Comparison of ENCODE assay signal across 1 cellular context in the genomic region with DNA sequence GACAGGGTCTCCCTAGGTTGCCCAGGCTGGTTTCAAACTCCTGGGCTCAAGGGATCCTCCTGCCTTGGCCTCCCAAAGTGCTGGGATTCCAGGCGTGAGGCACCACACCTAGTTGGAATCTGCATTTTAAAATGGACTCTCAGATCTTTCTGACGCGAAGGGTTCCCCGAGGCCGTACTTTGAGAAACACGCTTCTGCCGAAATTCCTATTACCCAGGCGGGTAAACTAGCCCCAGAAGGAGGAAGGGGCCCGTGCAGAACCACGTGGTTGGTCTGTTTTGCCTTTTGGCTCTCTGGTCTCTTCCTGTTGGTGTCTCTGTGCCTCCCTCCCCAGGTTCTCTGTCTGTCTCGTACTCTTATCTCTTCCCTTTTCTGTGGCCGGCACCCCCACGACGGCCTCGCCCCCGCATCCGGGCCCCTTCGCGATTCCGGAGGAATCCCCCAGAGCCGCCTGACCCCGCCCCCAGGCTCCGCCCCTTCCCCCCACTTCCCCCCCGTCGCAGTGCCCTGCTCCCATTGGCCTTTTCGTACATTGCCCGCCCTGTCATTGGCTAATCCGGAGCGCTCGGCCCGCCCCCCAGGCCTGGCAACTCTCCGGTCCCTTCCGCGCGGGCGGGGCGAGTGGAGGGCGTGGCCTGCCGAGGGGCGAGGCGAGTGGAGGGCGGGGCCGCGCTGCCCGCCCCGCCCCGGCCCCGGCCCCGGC.
TF ChIP-seq lines count a peak whose summit lies in the region.

A gene (plus strand): TSS at position 689 of the 703 bp plus-strand sequence. CDS start 12,354 bp downstream, outside the sequence.

TF ChIP-seq in K562, 482 proteins besides CTCF, POLR2A, EP300 and RAD21 (continued from another document and continues in another):
- TF ChIP-seq, protein P1, sequence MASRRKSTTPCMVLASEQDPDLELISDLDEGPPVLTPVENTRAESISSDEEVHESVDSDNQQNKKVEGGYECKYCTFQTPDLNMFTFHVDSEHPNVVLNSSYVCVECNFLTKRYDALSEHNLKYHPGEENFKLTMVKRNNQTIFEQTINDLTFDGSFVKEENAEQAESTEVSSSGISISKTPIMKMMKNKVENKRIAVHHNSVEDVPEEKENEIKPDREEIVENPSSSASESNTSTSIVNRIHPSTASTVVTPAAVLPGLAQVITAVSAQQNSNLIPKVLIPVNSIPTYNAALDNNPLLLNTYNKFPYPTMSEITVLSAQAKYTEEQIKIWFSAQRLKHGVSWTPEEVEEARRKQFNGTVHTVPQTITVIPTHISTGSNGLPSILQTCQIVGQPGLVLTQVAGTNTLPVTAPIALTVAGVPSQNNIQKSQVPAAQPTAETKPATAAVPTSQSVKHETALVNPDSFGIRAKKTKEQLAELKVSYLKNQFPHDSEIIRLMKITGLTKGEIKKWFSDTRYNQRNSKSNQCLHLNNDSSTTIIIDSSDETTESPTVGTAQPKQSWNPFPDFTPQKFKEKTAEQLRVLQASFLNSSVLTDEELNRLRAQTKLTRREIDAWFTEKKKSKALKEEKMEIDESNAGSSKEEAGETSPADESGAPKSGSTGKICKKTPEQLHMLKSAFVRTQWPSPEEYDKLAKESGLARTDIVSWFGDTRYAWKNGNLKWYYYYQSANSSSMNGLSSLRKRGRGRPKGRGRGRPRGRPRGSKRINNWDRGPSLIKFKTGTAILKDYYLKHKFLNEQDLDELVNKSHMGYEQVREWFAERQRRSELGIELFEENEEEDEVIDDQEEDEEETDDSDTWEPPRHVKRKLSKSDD (conservative IDR thresholded peaks at IDR 0.05; ENCODE audit: low read length): no peak
- TF ChIP-seq, protein P2, sequence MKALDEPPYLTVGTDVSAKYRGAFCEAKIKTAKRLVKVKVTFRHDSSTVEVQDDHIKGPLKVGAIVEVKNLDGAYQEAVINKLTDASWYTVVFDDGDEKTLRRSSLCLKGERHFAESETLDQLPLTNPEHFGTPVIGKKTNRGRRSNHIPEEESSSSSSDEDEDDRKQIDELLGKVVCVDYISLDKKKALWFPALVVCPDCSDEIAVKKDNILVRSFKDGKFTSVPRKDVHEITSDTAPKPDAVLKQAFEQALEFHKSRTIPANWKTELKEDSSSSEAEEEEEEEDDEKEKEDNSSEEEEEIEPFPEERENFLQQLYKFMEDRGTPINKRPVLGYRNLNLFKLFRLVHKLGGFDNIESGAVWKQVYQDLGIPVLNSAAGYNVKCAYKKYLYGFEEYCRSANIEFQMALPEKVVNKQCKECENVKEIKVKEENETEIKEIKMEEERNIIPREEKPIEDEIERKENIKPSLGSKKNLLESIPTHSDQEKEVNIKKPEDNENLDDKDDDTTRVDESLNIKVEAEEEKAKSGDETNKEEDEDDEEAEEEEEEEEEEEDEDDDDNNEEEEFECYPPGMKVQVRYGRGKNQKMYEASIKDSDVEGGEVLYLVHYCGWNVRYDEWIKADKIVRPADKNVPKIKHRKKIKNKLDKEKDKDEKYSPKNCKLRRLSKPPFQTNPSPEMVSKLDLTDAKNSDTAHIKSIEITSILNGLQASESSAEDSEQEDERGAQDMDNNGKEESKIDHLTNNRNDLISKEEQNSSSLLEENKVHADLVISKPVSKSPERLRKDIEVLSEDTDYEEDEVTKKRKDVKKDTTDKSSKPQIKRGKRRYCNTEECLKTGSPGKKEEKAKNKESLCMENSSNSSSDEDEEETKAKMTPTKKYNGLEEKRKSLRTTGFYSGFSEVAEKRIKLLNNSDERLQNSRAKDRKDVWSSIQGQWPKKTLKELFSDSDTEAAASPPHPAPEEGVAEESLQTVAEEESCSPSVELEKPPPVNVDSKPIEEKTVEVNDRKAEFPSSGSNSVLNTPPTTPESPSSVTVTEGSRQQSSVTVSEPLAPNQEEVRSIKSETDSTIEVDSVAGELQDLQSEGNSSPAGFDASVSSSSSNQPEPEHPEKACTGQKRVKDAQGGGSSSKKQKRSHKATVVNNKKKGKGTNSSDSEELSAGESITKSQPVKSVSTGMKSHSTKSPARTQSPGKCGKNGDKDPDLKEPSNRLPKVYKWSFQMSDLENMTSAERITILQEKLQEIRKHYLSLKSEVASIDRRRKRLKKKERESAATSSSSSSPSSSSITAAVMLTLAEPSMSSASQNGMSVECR (CRISPR knock-in tag; IDR thresholded peaks at IDR 0.05): peak; percentile 61; the same call in 1 of the 2 replicates
- no peak for TF ChIP-seq KLF13 (tag; IDR thresholded peaks at IDR 0.05; ENCODE audit: borderline replicate concordance, low read depth)
- TF ChIP-seq, protein P3, sequence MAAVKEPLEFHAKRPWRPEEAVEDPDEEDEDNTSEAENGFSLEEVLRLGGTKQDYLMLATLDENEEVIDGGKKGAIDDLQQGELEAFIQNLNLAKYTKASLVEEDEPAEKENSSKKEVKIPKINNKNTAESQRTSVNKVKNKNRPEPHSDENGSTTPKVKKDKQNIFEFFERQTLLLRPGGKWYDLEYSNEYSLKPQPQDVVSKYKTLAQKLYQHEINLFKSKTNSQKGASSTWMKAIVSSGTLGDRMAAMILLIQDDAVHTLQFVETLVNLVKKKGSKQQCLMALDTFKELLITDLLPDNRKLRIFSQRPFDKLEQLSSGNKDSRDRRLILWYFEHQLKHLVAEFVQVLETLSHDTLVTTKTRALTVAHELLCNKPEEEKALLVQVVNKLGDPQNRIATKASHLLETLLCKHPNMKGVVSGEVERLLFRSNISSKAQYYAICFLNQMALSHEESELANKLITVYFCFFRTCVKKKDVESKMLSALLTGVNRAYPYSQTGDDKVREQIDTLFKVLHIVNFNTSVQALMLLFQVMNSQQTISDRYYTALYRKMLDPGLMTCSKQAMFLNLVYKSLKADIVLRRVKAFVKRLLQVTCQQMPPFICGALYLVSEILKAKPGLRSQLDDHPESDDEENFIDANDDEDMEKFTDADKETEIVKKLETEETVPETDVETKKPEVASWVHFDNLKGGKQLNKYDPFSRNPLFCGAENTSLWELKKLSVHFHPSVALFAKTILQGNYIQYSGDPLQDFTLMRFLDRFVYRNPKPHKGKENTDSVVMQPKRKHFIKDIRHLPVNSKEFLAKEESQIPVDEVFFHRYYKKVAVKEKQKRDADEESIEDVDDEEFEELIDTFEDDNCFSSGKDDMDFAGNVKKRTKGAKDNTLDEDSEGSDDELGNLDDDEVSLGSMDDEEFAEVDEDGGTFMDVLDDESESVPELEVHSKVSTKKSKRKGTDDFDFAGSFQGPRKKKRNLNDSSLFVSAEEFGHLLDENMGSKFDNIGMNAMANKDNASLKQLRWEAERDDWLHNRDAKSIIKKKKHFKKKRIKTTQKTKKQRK (IDR thresholded peaks at IDR 0.05; ENCODE audit: borderline replicate concordance, low read depth, low read length): no peak
- TF ChIP-seq, protein P4, sequence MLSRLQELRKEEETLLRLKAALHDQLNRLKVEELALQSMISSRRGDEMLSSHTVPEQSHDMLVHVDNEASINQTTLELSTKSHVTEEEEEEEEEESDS (CRISPR knock-in tag; IDR thresholded peaks at IDR 0.05): no peak
- no peak for TF ChIP-seq DNMT1 (IDR thresholded peaks at IDR 0.05)
- peak; percentile 98 for TF ChIP-seq EGR1 (conservative IDR thresholded peaks at IDR 0.05)
- no peak for TF ChIP-seq PHTF2 (CRISPR knock-in tag; IDR thresholded peaks at IDR 0.05)
- TF ChIP-seq POLR2B (IDR thresholded peaks at IDR 0.05; ENCODE audit: low read depth, partially characterized antibody): no peak
- no peak for TF ChIP-seq PRMT5 (CRISPR knock-in tag; IDR thresholded peaks at IDR 0.05)
- TF ChIP-seq ZNF696 (CRISPR knock-in tag; conservative IDR thresholded peaks at IDR 0.05): no peak
- TF ChIP-seq ZBTB7A (IDR thresholded peaks at IDR 0.05; ENCODE audit: borderline replicate concordance, control insufficient read depth, low read depth, low read length): peak; percentile 84; the same call in 1 of the 2 replicates
- peak; percentile 88 for TF ChIP-seq FOS (IDR thresholded peaks at IDR 0.05; ENCODE audit: extremely low read depth, insufficient read length)
- no peak for TF ChIP-seq TAL1 (IDR thresholded peaks at IDR 0.05)
- TF ChIP-seq, protein P5, sequence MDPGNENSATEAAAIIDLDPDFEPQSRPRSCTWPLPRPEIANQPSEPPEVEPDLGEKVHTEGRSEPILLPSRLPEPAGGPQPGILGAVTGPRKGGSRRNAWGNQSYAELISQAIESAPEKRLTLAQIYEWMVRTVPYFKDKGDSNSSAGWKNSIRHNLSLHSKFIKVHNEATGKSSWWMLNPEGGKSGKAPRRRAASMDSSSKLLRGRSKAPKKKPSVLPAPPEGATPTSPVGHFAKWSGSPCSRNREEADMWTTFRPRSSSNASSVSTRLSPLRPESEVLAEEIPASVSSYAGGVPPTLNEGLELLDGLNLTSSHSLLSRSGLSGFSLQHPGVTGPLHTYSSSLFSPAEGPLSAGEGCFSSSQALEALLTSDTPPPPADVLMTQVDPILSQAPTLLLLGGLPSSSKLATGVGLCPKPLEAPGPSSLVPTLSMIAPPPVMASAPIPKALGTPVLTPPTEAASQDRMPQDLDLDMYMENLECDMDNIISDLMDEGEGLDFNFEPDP (CRISPR knock-in tag; IDR thresholded peaks at IDR 0.05): no peak
- peak; percentile 72 for TF ChIP-seq FOXM1 (IDR thresholded peaks at IDR 0.05; ENCODE audit: low read depth)
- TF ChIP-seq FOXM1 (CRISPR knock-in tag; IDR thresholded peaks at IDR 0.05; ENCODE audit: low read depth): 0 out of 2 replicates have a peak, but pooled peaks have one; percentile 59
- no peak for TF ChIP-seq SRSF3 (IDR thresholded peaks at IDR 0.05; ENCODE audit: insufficient read depth, low read length)
- no peak for TF ChIP-seq ZFPM2 (CRISPR knock-in tag; IDR thresholded peaks at IDR 0.05)
- TF ChIP-seq MAZ (CRISPR knock-in tag; conservative IDR thresholded peaks at IDR 0.05 in 1 of 2, IDR thresholded peaks at IDR 0.05 in 1 of 2): peak in 1 of 2 experiments; percentile 82; a peak in 2 of 4 replicates
- TF ChIP-seq ETV5 (CRISPR knock-in tag; IDR thresholded peaks at IDR 0.05; ENCODE audit: low read depth): peak; percentile 81
- TF ChIP-seq RFX5 (IDR thresholded peaks at IDR 0.05; ENCODE audit: low read depth, low read length): no peak
- TF ChIP-seq, protein P6, sequence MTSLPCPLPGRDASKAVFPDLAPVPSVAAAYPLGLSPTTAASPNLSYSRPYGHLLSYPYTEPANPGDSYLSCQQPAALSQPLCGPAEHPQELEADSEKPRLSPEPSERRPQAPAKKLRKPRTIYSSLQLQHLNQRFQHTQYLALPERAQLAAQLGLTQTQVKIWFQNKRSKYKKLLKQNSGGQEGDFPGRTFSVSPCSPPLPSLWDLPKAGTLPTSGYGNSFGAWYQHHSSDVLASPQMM (CRISPR knock-in tag; IDR thresholded peaks at IDR 0.05): no peak
- TF ChIP-seq ATF1 (CRISPR knock-in tag; IDR thresholded peaks at IDR 0.05): no peak
- peak; percentile 50 for TF ChIP-seq ATF1 (tag; IDR thresholded peaks at IDR 0.05)
- TF ChIP-seq, protein P7, sequence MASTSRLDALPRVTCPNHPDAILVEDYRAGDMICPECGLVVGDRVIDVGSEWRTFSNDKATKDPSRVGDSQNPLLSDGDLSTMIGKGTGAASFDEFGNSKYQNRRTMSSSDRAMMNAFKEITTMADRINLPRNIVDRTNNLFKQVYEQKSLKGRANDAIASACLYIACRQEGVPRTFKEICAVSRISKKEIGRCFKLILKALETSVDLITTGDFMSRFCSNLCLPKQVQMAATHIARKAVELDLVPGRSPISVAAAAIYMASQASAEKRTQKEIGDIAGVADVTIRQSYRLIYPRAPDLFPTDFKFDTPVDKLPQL (IDR thresholded peaks at IDR 0.05; ENCODE audit: extremely low read depth, insufficient read length): no peak
- 0 out of 2 replicates have a peak, but pooled peaks have one; percentile 33 for TF ChIP-seq HDGF (IDR thresholded peaks at IDR 0.05)
- no peak for TF ChIP-seq ZBTB17 (CRISPR knock-in tag; IDR thresholded peaks at IDR 0.05)
- TF ChIP-seq, protein P8, sequence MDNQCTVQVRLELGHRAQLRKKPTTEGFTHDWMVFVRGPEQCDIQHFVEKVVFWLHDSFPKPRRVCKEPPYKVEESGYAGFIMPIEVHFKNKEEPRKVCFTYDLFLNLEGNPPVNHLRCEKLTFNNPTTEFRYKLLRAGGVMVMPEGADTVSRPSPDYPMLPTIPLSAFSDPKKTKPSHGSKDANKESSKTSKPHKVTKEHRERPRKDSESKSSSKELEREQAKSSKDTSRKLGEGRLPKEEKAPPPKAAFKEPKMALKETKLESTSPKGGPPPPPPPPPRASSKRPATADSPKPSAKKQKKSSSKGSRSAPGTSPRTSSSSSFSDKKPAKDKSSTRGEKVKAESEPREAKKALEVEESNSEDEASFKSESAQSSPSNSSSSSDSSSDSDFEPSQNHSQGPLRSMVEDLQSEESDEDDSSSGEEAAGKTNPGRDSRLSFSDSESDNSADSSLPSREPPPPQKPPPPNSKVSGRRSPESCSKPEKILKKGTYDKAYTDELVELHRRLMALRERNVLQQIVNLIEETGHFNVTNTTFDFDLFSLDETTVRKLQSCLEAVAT (IDR thresholded peaks at IDR 0.05): no peak
- TF ChIP-seq, protein P9, sequence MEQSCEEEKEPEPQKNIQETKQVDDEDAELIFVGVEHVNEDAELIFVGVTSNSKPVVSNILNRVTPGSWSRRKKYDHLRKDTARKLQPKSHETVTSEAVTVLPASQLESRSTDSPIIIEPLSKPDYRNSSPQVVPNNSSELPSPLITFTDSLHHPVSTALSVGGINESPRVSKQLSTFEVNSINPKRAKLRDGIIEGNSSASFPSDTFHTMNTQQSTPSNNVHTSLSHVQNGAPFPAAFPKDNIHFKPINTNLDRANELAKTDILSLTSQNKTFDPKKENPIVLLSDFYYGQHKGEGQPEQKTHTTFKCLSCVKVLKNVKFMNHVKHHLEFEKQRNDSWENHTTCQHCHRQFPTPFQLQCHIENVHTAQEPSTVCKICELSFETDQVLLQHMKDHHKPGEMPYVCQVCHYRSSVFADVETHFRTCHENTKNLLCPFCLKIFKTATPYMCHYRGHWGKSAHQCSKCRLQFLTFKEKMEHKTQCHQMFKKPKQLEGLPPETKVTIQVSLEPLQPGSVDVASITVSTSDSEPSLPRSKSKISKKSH (CRISPR knock-in tag; IDR thresholded peaks at IDR 0.05): no peak
- TF ChIP-seq, protein P10, sequence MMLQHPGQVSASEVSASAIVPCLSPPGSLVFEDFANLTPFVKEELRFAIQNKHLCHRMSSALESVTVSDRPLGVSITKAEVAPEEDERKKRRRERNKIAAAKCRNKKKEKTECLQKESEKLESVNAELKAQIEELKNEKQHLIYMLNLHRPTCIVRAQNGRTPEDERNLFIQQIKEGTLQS (IDR thresholded peaks at IDR 0.05): no peak
- TF ChIP-seq, protein P10 (CRISPR knock-in tag; conservative IDR thresholded peaks at IDR 0.05): no peak
